Comparison of ENCODE assay signal across 12 cellular contexts in genomic region chr10:72802291-72803118, GRCh38.
DNase-seq lines count a peak whose midpoint lies in the region; ATAC-seq and TF ChIP-seq lines count a peak whose summit lies in the region.
"Had no signal": no experiment of that assay in that cellular context is flagged by ENCODE, and none has a peak within 500 bp of the region (broad histone marks: within the 10 kb centered on the region; RNA-seq: fewer than 3 reads in every experiment).

No MANE protein-coding gene starts in this region.

- H3K4me3 Mint-ChIP-seq in chondrocyte (ENCODE audit: unreplicated experiment) = peak overlapping the region; percentile 60
- H3K4me3 Mint-ChIP-seq in naive thymus-derived CD8-positive, alpha-beta T cell = no peak overlapping the region
- H3K4me3 Mint-ChIP-seq: CD14-positive monocyte had no signal

- H2AFZ ChIP-seq in trophoblast cell (ENCODE audit: insufficient read depth, low read length, poor library complexity) = no peak overlapping the region

- H3K4me3 ChIP-seq in muscle layer of colon (ENCODE audit: low read depth in 1 of 2, low read length in 2 of 2) (no peak overlapping the region), trophoblast cell (ENCODE audit: low read depth, low read length) (no peak overlapping the region), lower leg skin (ENCODE audit: low read depth, poor library complexity, severe bottlenecking) (no peak overlapping the region)

- H3K18ac ChIP-seq in trophoblast cell (ENCODE audit: low read length) = no peak overlapping the region

- no peak overlapping the region for H3K14ac ChIP-seq in trophoblast cell (ENCODE audit: low read length)

- H3K4me2 ChIP-seq in trophoblast cell (ENCODE audit: low read length) = no peak overlapping the region

- no CpG with 5 or more reads among the region's 6 CpGs for WGBS in trophoblast cell (ENCODE audit: extremely low coverage, insufficient coverage, insufficient read length)
- WGBS in lower leg skin, 2 donors = 52 to 57% methylated on average over 6 of the region's 6 CpGs

- H3K23ac ChIP-seq in trophoblast cell (ENCODE audit: low read length) = no peak overlapping the region

- H2AK5ac ChIP-seq in trophoblast cell (ENCODE audit: low read length) = no peak overlapping the region

- ATAC-seq in naive thymus-derived CD8-positive, alpha-beta T cell = no peak
- no peak for ATAC-seq in GM19328 (IDR thresholded peaks at IDR 0.05; ENCODE audit: unreplicated experiment)

- no peak overlapping the region for H3K4ac ChIP-seq in trophoblast cell (ENCODE audit: low read depth, low read length)

- no peaks in the 10 kb centered on the region for H3K79me2 ChIP-seq in trophoblast cell (ENCODE audit: control insufficient read depth, insufficient read depth, low read length, poor library complexity)

- no peak for TF ChIP-seq CTCF in chondrocyte (IDR thresholded peaks at IDR 0.05)
- TF ChIP-seq CTCF in lower leg skin (IDR thresholded peaks at IDR 0.05) = no peak

- H3K27me3 Mint-ChIP-seq in chondrocyte (ENCODE audit: low read depth) = no peaks in the 10 kb centered on the region
- H3K27me3 Mint-ChIP-seq in naive thymus-derived CD8-positive, alpha-beta T cell = peaks cover 0 to 2% (median 0%) of the 10 kb centered on the region in 5 donors

- H3K36me3 ChIP-seq in muscle layer of colon (ENCODE audit: insufficient read depth, low read length) (no peaks in the 10 kb centered on the region), trophoblast cell (ENCODE audit: control insufficient read depth in 1 of 2, insufficient read depth in 2 of 2, low read length in 2 of 2) (no peaks in the 10 kb centered on the region)

- H3K27me3 ChIP-seq in muscle layer of colon (ENCODE audit: control insufficient read depth in 1 of 2, insufficient read depth in 2 of 2, low read length in 2 of 2) (no peaks in the 10 kb centered on the region), trophoblast cell (ENCODE audit: insufficient read depth, low read length) (no peaks in the 10 kb centered on the region)

- peaks cover 41% of the 10 kb centered on the region for H3K4me1 Mint-ChIP-seq in chondrocyte (ENCODE audit: low read depth)
- peaks cover 2 to 21% (median 12%) of the 10 kb centered on the region in 4 donors for H3K4me1 Mint-ChIP-seq in naive thymus-derived CD8-positive, alpha-beta T cell

- H2BK120ac ChIP-seq in trophoblast cell (ENCODE audit: insufficient read depth, low read length, poor library complexity) = no peak overlapping the region

- H3K79me1 ChIP-seq in trophoblast cell (ENCODE audit: low read length) = no peaks in the 10 kb centered on the region

- H3K36me3 Mint-ChIP-seq in chondrocyte (ENCODE audit: low read depth) = peaks cover 2% of the 10 kb centered on the region
- peaks cover 0 to 2% (median 0%) of the 10 kb centered on the region in 3 donors for H3K36me3 Mint-ChIP-seq in naive thymus-derived CD8-positive, alpha-beta T cell

- no peak for TF ChIP-seq POLR2A in lower leg skin (IDR thresholded peaks at IDR 0.05)

- no peak overlapping the region for H2BK5ac ChIP-seq in trophoblast cell (ENCODE audit: low read depth, low read length, poor library complexity)

- DNase-seq in AG20443 (ENCODE audit: low spot score) (peak; percentile 24), M059J (ENCODE audit: low read depth) (peak; percentile 69), chondrocyte (ENCODE audit: low spot score) (no peak), trophoblast cell (no peak), lower leg skin (ENCODE audit: low spot score in 2 of 2) (no peak)
- no peak for DNase-seq in naive thymus-derived CD8-positive, alpha-beta T cell
- DNase-seq: erythroblast; NCI-H345; stimulated activated CD4-positive, alpha-beta T cell treated with anti-CD3 and anti-CD28 coated beads, Interleukin-4, amount 100 ng/mL, for 24 hours had no signal

- H3K9me3 Mint-ChIP-seq in chondrocyte (ENCODE audit: low read depth) = no peaks in the 10 kb centered on the region
- H3K9me3 Mint-ChIP-seq in naive thymus-derived CD8-positive, alpha-beta T cell = no peaks in the 10 kb centered on the region

- H4K91ac ChIP-seq in trophoblast cell (ENCODE audit: low read depth, low read length) = no peak overlapping the region

- peak overlapping the region; percentile 7 for H3K27ac ChIP-seq in muscle layer of colon (ENCODE audit: low read depth, low read length)
- H3K27ac ChIP-seq in trophoblast cell (ENCODE audit: low read depth, low read length) = no peak overlapping the region

- POLR2A ChIA-PET in naive thymus-derived CD8-positive, alpha-beta T cell (lab: Charles Lee) = interaction anchor here (0.6 kb wide), 1 partner anchor 211 kb away, joined by 3 read pairs; no protein-coding TSS in a partner anchor

- H3K9me3 ChIP-seq in muscle layer of colon (ENCODE audit: low read length) = no peaks in the 10 kb centered on the region
- no peaks in the 10 kb centered on the region for H3K9me3 ChIP-seq in trophoblast cell (ENCODE audit: insufficient read depth, low read depth, low read length)

- H4K12ac ChIP-seq in trophoblast cell (ENCODE audit: low read depth, low read length) = no peak overlapping the region

- intact Hi-C loops in lower leg skin (cut with DNase I; ENCODE audit: low total_unique reads) = no loop called here

- H3K9ac ChIP-seq in muscle layer of colon (ENCODE audit: low read length) (no peak overlapping the region), trophoblast cell (ENCODE audit: low read length) (no peak overlapping the region)

- H3K4me1 ChIP-seq in muscle layer of colon (ENCODE audit: insufficient read depth, low read length) (peaks cover 4% of the 10 kb centered on the region), trophoblast cell (ENCODE audit: control insufficient read depth in 1 of 2, insufficient read depth in 2 of 2, low read length in 2 of 2) (no peaks in the 10 kb centered on the region)

- H3K27ac Mint-ChIP-seq in chondrocyte (ENCODE audit: unreplicated experiment) = peak overlapping the region; percentile 92
- H3K27ac Mint-ChIP-seq in naive thymus-derived CD8-positive, alpha-beta T cell = peak overlapping the region in 1 of 10 donors; percentile 9

- H4K8ac ChIP-seq in trophoblast cell (ENCODE audit: low read depth, low read length) = no peak overlapping the region

- H2BK12ac ChIP-seq in trophoblast cell (ENCODE audit: low read length) = no peak overlapping the region

Comparison
In these comparisons a context has a peak if more than half of its experiments do, and no peak if none do; other contexts are left out.
1. DNase-seq: peak in AG20443 (single experiment) and M059J (single experiment); none in chondrocyte (single experiment), naive thymus-derived CD8-positive, alpha-beta T cell (0 of 10), trophoblast cell (0 of 2) and lower leg skin (0 of 2).